Comparison of ENCODE assay signal across 17 cellular contexts in genomic region chr2:138564586-138565250, GRCh38.
A peak's percentile ranks its signal among the peaks of the same experiment; 100 is the strongest.
DNase-seq lines count a peak whose midpoint lies in the region; ATAC-seq and TF ChIP-seq lines count a peak whose summit lies in the region.
"Had no signal": no experiment of that assay in that cellular context is flagged by ENCODE, and none has a peak within 500 bp of the region (broad histone marks: within the 10 kb centered on the region; RNA-seq: fewer than 3 reads in every experiment).

No MANE protein-coding gene starts in this region.

- peaks cover 2 to 6% of the 10 kb centered on the region in 2 donors for H3K36me3 ChIP-seq in lung (ENCODE audit: control insufficient read depth in 2 of 2, insufficient read depth in 2 of 2, low read length in 2 of 2)

- H3K4me3 ChIP-seq in epithelial cell of esophagus (ENCODE audit: low read length) (no peak overlapping the region), lung (no peak overlapping the region)

- H3K27ac ChIP-seq in lung (ENCODE audit: low read depth in 1 of 2, low read length in 1 of 2) = no peak overlapping the region

- WGBS in lung, 2 donors = 78% methylated on average over 5 of the region's 5 CpGs

- peak; percentile 55 for DNase-seq in DMS79 (lab: John Stamatoyannopoulos, UW)
- peak; percentile 23 for DNase-seq in HPDE6-E6E7 (ENCODE audit: extremely low spot score)
- DNase-seq in epithelial cell of esophagus (ENCODE audit: low read depth) = peak; percentile 85
- DNase-seq in lung (ENCODE audit: low spot score) = no peak
- no peak for DNase-seq in NCI-H1694 (lab: John Stamatoyannopoulos, UW)
- no peak for DNase-seq in SKM-1 (lab: John Stamatoyannopoulos, UW; ENCODE audit: unreplicated experiment)
- DNase-seq: Caco-2; CD4-positive, CD25-positive, alpha-beta regulatory T cell; DMS153; H9; NCI-H1417 treated with DMSO at 0.1 percent for 48 hours; NCI-H2029; NCI-H510A treated with DMSO at 0.1 percent for 48 hours; NCI-H82; SHP77 treated with DMSO at 0.1 percent for 48 hours had no signal

- H3K4me1 ChIP-seq in lung (ENCODE audit: control insufficient read depth in 2 of 2, insufficient read depth in 2 of 2, low read length in 2 of 2) = no peaks in the 10 kb centered on the region
- H3K4me1 ChIP-seq: Caco-2 had no signal

- TF ChIP-seq CTCF in epithelial cell of esophagus (IDR thresholded peaks at IDR 0.05; ENCODE audit: insufficient read depth, low read depth, low read length, missing control alignments) (no peak), lung (IDR thresholded peaks at IDR 0.05; ENCODE audit: control extremely low read depth, extremely low read depth) (no peak)

- peak; percentile 62 for ATAC-seq in lung (ENCODE audit: insufficient read depth, low FRiP score)
- ATAC-seq in HG02678 (IDR thresholded peaks at IDR 0.05; ENCODE audit: unreplicated experiment) = no peak
- ATAC-seq: Panc1 had no signal

- no peaks in the 10 kb centered on the region for H3K27me3 ChIP-seq in lung (ENCODE audit: control insufficient read depth, insufficient read depth)

- H3K9me3 ChIP-seq in lung (ENCODE audit: control insufficient read depth in 2 of 2, insufficient read depth in 1 of 2, low read length in 1 of 2) = no peaks in the 10 kb centered on the region
- H3K9me3 ChIP-seq: Caco-2 had no signal

Comparison
In these comparisons a context has a peak if more than half of its experiments do, and no peak if none do; other contexts are left out.
1. DNase-seq: peak in DMS79 (single experiment), HPDE6-E6E7 (single experiment) and epithelial cell of esophagus (single experiment); none in lung (single experiment), NCI-H1694 (single experiment) and SKM-1 (single experiment).